ENCODE assay signal across 1 cellular context in the genomic region with DNA sequence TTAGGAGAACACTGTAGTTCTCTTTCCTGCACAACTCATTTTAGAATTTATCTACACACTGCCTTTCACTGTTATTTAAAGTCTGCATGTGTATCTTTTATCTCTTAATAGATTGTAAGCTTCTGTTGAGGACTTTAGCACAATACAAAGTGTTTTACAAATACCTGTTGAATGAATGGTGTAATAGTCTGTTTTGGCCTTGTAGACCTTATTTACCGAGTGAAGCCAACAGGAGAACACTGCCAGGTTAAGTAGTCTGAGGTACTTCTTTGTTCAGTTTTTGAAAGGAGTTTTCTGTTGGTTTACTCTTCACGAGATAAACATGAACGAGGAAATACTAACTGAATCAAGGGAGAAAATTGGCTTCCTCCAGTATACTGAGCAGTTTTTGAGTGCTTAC.
TF ChIP-seq lines count a peak whose summit lies in the region.

No MANE protein-coding gene starts in this region.

TF ChIP-seq in HepG2, 621 proteins besides CTCF, POLR2A, EP300 and RAD21 (continued from another document and continues in another):
- TF ChIP-seq ZNF616 (CRISPR knock-in tag; IDR thresholded peaks at IDR 0.05; ENCODE audit: low read depth) = no peak
- TF ChIP-seq, protein P1, sequence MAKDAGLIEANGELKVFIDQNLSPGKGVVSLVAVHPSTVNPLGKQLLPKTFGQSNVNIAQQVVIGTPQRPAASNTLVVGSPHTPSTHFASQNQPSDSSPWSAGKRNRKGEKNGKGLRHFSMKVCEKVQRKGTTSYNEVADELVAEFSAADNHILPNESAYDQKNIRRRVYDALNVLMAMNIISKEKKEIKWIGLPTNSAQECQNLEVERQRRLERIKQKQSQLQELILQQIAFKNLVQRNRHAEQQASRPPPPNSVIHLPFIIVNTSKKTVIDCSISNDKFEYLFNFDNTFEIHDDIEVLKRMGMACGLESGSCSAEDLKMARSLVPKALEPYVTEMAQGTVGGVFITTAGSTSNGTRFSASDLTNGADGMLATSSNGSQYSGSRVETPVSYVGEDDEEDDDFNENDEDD (CRISPR knock-in tag; IDR thresholded peaks at IDR 0.05; ENCODE audit: borderline replicate concordance) = no peak
- no peak for TF ChIP-seq PLRG1 (conservative IDR thresholded peaks at IDR 0.05)
- TF ChIP-seq, protein P2, sequence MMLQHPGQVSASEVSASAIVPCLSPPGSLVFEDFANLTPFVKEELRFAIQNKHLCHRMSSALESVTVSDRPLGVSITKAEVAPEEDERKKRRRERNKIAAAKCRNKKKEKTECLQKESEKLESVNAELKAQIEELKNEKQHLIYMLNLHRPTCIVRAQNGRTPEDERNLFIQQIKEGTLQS (CRISPR knock-in tag; IDR thresholded peaks at IDR 0.05) = no peak
- TF ChIP-seq TAF15 (IDR thresholded peaks at IDR 0.05; ENCODE audit: low read depth, low read length, poor library complexity, severe bottlenecking) = no peak
- TF ChIP-seq MLX (CRISPR knock-in tag; IDR thresholded peaks at IDR 0.05) = no peak
- peak; percentile 52 for TF ChIP-seq ZNF644 (CRISPR knock-in tag; IDR thresholded peaks at IDR 0.05; ENCODE audit: low read depth)
- TF ChIP-seq, protein P3, sequence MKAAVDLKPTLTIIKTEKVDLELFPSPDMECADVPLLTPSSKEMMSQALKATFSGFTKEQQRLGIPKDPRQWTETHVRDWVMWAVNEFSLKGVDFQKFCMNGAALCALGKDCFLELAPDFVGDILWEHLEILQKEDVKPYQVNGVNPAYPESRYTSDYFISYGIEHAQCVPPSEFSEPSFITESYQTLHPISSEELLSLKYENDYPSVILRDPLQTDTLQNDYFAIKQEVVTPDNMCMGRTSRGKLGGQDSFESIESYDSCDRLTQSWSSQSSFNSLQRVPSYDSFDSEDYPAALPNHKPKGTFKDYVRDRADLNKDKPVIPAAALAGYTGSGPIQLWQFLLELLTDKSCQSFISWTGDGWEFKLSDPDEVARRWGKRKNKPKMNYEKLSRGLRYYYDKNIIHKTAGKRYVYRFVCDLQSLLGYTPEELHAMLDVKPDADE (CRISPR knock-in tag; IDR thresholded peaks at IDR 0.05) = no peak
- TF ChIP-seq, protein P4, sequence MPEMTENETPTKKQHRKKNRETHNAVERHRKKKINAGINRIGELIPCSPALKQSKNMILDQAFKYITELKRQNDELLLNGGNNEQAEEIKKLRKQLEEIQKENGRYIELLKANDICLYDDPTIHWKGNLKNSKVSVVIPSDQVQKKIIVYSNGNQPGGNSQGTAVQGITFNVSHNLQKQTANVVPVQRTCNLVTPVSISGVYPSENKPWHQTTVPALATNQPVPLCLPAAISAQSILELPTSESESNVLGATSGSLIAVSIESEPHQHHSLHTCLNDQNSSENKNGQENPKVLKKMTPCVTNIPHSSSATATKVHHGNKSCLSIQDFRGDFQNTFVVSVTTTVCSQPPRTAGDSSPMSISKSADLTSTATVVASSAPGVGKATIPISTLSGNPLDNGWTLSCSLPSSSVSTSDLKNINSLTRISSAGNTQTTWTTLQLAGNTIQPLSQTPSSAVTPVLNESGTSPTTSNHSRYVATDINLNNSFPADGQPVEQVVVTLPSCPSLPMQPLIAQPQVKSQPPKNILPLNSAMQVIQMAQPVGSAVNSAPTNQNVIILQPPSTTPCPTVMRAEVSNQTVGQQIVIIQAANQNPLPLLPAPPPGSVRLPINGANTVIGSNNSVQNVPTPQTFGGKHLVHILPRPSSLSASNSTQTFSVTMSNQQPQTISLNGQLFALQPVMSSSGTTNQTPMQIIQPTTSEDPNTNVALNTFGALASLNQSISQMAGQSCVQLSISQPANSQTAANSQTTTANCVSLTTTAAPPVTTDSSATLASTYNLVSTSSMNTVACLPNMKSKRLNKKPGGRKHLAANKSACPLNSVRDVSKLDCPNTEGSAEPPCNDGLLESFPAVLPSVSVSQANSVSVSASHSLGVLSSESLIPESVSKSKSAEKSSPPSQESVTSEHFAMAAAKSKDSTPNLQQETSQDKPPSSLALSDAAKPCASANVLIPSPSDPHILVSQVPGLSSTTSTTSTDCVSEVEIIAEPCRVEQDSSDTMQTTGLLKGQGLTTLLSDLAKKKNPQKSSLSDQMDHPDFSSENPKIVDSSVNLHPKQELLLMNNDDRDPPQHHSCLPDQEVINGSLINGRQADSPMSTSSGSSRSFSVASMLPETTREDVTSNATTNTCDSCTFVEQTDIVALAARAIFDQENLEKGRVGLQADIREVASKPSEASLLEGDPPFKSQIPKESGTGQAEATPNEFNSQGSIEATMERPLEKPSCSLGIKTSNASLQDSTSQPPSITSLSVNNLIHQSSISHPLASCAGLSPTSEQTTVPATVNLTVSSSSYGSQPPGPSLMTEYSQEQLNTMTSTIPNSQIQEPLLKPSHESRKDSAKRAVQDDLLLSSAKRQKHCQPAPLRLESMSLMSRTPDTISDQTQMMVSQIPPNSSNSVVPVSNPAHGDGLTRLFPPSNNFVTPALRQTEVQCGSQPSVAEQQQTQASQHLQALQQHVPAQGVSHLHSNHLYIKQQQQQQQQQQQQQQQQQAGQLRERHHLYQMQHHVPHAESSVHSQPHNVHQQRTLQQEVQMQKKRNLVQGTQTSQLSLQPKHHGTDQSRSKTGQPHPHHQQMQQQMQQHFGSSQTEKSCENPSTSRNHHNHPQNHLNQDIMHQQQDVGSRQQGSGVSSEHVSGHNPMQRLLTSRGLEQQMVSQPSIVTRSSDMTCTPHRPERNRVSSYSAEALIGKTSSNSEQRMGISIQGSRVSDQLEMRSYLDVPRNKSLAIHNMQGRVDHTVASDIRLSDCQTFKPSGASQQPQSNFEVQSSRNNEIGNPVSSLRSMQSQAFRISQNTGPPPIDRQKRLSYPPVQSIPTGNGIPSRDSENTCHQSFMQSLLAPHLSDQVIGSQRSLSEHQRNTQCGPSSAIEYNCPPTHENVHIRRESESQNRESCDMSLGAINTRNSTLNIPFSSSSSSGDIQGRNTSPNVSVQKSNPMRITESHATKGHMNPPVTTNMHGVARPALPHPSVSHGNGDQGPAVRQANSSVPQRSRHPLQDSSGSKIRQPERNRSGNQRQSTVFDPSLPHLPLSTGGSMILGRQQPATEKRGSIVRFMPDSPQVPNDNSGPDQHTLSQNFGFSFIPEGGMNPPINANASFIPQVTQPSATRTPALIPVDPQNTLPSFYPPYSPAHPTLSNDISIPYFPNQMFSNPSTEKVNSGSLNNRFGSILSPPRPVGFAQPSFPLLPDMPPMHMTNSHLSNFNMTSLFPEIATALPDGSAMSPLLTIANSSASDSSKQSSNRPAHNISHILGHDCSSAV (CRISPR knock-in tag; IDR thresholded peaks at IDR 0.05; ENCODE audit: borderline replicate concordance) = no peak
- TF ChIP-seq ZNF160 (CRISPR knock-in tag; IDR thresholded peaks at IDR 0.05) = no peak
- no peak for TF ChIP-seq TCF12 (IDR thresholded peaks at IDR 0.05)
- TF ChIP-seq TCF12 (CRISPR knock-in tag; IDR thresholded peaks at IDR 0.05) = no peak
- TF ChIP-seq HCFC1 (IDR thresholded peaks at IDR 0.05; ENCODE audit: low read depth, low read length) = no peak
- TF ChIP-seq ZNF737 (CRISPR knock-in tag; IDR thresholded peaks at IDR 0.05; ENCODE audit: borderline replicate concordance) = no peak
- TF ChIP-seq, protein P5, sequence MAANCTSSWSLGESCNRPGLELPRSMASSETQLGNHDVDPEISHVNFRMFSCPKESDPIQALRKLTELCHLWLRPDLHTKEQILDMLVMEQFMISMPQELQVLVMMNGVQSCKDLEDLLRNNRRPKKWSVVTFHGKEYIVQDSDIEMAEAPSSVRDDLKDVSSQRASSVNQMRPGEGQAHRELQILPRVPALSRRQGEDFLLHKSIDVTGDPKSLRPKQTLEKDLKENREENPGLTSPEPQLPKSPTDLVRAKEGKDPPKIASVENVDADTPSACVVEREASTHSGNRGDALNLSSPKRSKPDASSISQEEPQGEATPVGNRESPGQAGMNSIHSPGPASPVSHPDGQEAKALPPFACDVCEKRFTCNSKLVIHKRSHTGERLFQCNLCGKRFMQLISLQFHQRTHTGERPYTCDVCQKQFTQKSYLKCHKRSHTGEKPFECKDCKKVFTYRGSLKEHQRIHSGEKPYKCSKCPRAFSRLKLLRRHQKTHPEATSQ (CRISPR knock-in tag; IDR thresholded peaks at IDR 0.05; ENCODE audit: borderline replicate concordance) = no peak
- no peak for TF ChIP-seq ZNF281 (CRISPR knock-in tag; IDR thresholded peaks at IDR 0.05; ENCODE audit: borderline replicate concordance)
- TF ChIP-seq TBX2 (CRISPR knock-in tag; IDR thresholded peaks at IDR 0.05; ENCODE audit: borderline replicate concordance) = peak; percentile 40; the same call in 1 of the 2 replicates
- 0 out of 2 replicates have a peak, but pooled peaks have one; percentile 33 for TF ChIP-seq DDIT3 (CRISPR knock-in tag; IDR thresholded peaks at IDR 0.05)
- no peak for TF ChIP-seq MLXIP (CRISPR knock-in tag; IDR thresholded peaks at IDR 0.05; ENCODE audit: borderline replicate concordance)
- peak; percentile 56; the same call in 1 of the 2 replicates for TF ChIP-seq ZKSCAN8 (CRISPR knock-in tag; IDR thresholded peaks at IDR 0.05; ENCODE audit: borderline replicate concordance)
- TF ChIP-seq ZNF749 (CRISPR knock-in tag; IDR thresholded peaks at IDR 0.05; ENCODE audit: borderline replicate concordance) = no peak
- TF ChIP-seq AGO1 (IDR thresholded peaks at IDR 0.05; ENCODE audit: low read depth, low read length, poor library complexity, severe bottlenecking) = no peak
- no peak for TF ChIP-seq HMGA1 (CRISPR knock-in tag; conservative IDR thresholded peaks at IDR 0.05)
- no peak for TF ChIP-seq PBX3 (CRISPR knock-in tag; IDR thresholded peaks at IDR 0.05; ENCODE audit: borderline replicate concordance)
- peak; percentile 45; the same call in 1 of the 2 replicates for TF ChIP-seq ZNF878 (CRISPR knock-in tag; IDR thresholded peaks at IDR 0.05)
- TF ChIP-seq, protein P6, sequence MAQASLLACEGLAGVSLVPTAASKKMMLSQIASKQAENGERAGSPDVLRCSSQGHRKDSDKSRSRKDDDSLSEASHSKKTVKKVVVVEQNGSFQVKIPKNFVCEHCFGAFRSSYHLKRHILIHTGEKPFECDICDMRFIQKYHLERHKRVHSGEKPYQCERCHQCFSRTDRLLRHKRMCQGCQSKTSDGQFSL (CRISPR knock-in tag; IDR thresholded peaks at IDR 0.05) = no peak
- 0 out of 2 replicates have a peak, but pooled peaks have one; percentile 31 for TF ChIP-seq ZNF792 (CRISPR knock-in tag; IDR thresholded peaks at IDR 0.05)
- TF ChIP-seq, protein P7, sequence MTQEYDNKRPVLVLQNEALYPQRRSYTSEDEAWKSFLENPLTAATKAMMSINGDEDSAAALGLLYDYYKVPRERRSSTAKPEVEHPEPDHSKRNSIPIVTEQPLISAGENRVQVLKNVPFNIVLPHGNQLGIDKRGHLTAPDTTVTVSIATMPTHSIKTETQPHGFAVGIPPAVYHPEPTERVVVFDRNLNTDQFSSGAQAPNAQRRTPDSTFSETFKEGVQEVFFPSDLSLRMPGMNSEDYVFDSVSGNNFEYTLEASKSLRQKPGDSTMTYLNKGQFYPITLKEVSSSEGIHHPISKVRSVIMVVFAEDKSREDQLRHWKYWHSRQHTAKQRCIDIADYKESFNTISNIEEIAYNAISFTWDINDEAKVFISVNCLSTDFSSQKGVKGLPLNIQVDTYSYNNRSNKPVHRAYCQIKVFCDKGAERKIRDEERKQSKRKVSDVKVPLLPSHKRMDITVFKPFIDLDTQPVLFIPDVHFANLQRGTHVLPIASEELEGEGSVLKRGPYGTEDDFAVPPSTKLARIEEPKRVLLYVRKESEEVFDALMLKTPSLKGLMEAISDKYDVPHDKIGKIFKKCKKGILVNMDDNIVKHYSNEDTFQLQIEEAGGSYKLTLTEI (CRISPR knock-in tag; conservative IDR thresholded peaks at IDR 0.05) = no peak
